11 cellular contexts compared by ENCODE assay signal in the genomic region with DNA sequence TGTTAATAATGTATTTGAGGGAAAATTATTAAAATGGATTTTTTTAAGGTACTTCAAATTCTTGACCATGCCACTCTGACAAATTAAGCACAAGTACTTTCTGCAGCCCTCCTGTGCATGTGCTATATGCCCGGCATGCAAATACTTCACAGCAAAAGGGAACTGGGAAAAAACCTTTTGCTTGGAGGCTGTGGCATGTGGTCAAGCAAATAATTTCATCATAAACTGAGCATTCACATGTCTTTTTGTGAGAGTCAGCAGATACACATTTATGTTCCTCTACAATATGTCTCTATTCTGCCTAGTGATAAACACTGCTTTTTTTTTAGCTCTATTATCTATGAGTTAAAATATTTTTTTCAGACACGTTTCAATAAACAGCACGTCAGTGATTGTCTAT. TPM values are rescaled to one million over a fixed set of nuclear protein-coding genes. Genes with fewer than 3 reads are reported as not detected.
DNase-seq lines count a peak whose midpoint lies in the region; ATAC-seq and TF ChIP-seq lines count a peak whose summit lies in the region.
"Had no signal": no experiment of that assay in that cellular context is flagged by ENCODE, and none has a peak within 500 bp of the region (broad histone marks: within the 10 kb centered on the region; RNA-seq: fewer than 3 reads in every experiment).

No MANE protein-coding gene starts in this region.

- H3K4me3 ChIP-seq in left ventricle myocardium inferior, result no peak overlapping the region
- H3K4me3 ChIP-seq in choroid plexus epithelial cell (ENCODE audit: low read depth, low read length), result no peak overlapping the region
- no peak overlapping the region for H3K4me3 ChIP-seq in transverse colon
- no peak overlapping the region for H3K4me3 ChIP-seq in SK-N-SH (ENCODE audit: low read depth in 2 of 2, low read length in 1 of 2)
- H3K4me3 ChIP-seq: breast epithelium had no signal

- no peak for TF ChIP-seq RAD21 in SK-N-SH (IDR thresholded peaks at IDR 0.05; ENCODE audit: low read length)

- H3K36me3 ChIP-seq in left ventricle myocardium inferior (no peaks in the 10 kb centered on the region), transverse colon (no peaks in the 10 kb centered on the region), SK-N-SH (replicated peaks in 1 of 2; ENCODE audit: control insufficient read depth in 1 of 2, insufficient read depth in 2 of 2, low read length in 1 of 2) (no peaks in the 10 kb centered on the region)
- H3K36me3 ChIP-seq: breast epithelium had no signal

- ATAC-seq in Right ventricle myocardium superior (ENCODE audit: poor library complexity), result peak; percentile 59

- no peak overlapping the region for H3K9ac ChIP-seq in SK-N-SH

- H3K79me2 ChIP-seq in SK-N-SH (ENCODE audit: insufficient read depth), result no peaks in the 10 kb centered on the region

- H3K9me3 ChIP-seq in left ventricle myocardium inferior (replicated peaks) (peaks cover 30% of the 10 kb centered on the region), transverse colon (no peaks in the 10 kb centered on the region), SK-N-SH (0 out of 2 replicates have a peak, but pooled peaks cover 6% of the 10 kb centered on the region)

- CTCF ChIA-PET in SK-N-SH (lab: Yijun Ruan, JAX), result interaction anchor here (0.7 kb wide), 2 partner anchors 15 to 96 kb away, joined by 3 read pairs; no protein-coding TSS in a partner anchor

- H3K27me3 ChIP-seq in left ventricle myocardium inferior (ENCODE audit: low read depth) (no peaks in the 10 kb centered on the region), transverse colon (no peaks in the 10 kb centered on the region), SK-N-SH (ENCODE audit: insufficient read depth) (no peaks in the 10 kb centered on the region)
- H3K27me3 ChIP-seq: breast epithelium had no signal

- TF ChIP-seq EP300 in transverse colon (IDR thresholded peaks at IDR 0.05; ENCODE audit: low read depth) (no peak), SK-N-SH (IDR thresholded peaks at IDR 0.05; ENCODE audit: borderline replicate concordance in 1 of 2, low read depth in 1 of 2, low read length in 1 of 2) (no peak)

- no peak for TF ChIP-seq POLR2A in transverse colon (IDR thresholded peaks at IDR 0.05)

- TF ChIP-seq CTCF in left ventricle myocardium inferior (IDR thresholded peaks at IDR 0.05; ENCODE audit: borderline replicate concordance), result no peak
- no peak for TF ChIP-seq CTCF in choroid plexus epithelial cell (conservative IDR thresholded peaks at IDR 0.05; ENCODE audit: low read depth, low read length)
- no peak for TF ChIP-seq CTCF in transverse colon (IDR thresholded peaks at IDR 0.05)
- TF ChIP-seq CTCF in SK-N-SH (IDR thresholded peaks at IDR 0.05), result no peak

- H3K27ac ChIP-seq in left ventricle myocardium inferior (replicated peaks), result no peak overlapping the region
- H3K27ac ChIP-seq in transverse colon, result peak overlapping the region in 3 of 4 donors; percentile 36 to 40 (median 37)
- no peak overlapping the region for H3K27ac ChIP-seq in SK-N-SH (ENCODE audit: low read depth in 2 of 2, low read length in 1 of 2)
- H3K27ac ChIP-seq: breast epithelium had no signal

- POLR2A ChIA-PET in SK-N-SH (lab: Yijun Ruan, JAX), result no interaction called here

- in situ Hi-C loops in transverse colon (cut with MboI; ENCODE audit: low pct_ligation_motif_present in 1 of 4, low pct_unique_long_range_greater_than_20kb in 1 of 4, low sequenced_read_pairs in 3 of 4), result no loop called here

- no peaks in the 10 kb centered on the region for H3K4me1 ChIP-seq in left ventricle myocardium inferior
- peaks cover 0 to 6% (median 0%) of the 10 kb centered on the region in 4 donors for H3K4me1 ChIP-seq in transverse colon
- no peaks in the 10 kb centered on the region; a peak in 1 of 4 replicates for H3K4me1 ChIP-seq in SK-N-SH (ENCODE audit: control insufficient read depth in 1 of 2, insufficient read depth in 2 of 2, low read depth in 1 of 2, low read length in 1 of 2)
- H3K4me1 ChIP-seq: breast epithelium had no signal

- H4K20me1 ChIP-seq in SK-N-SH (ENCODE audit: insufficient read depth), result no peaks in the 10 kb centered on the region

- H2AFZ ChIP-seq in SK-N-SH (ENCODE audit: low read depth), result no peak overlapping the region

- no peak for DNase-seq in Right ventricle myocardium superior
- no peak for DNase-seq in left ventricle myocardium inferior
- peak; percentile 36 to 39 for DNase-seq in Kasumi-1 (lab: John Stamatoyannopoulos, UW)
- DNase-seq in choroid plexus epithelial cell (ENCODE audit: low read depth), result peak; percentile 77
- no peak for DNase-seq in transverse colon
- no peak for DNase-seq in NCI-H128 (lab: John Stamatoyannopoulos, UW; ENCODE audit: unreplicated experiment)
- DNase-seq in HK-2 (ENCODE audit: unreplicated experiment), result no peak
- no peak for DNase-seq in SK-N-SH
- DNase-seq: activated B cell treated with CpG ODN at 0.5 μM for 24 hours, NCI-H2107 had no signal

- whole genome bisulfite sequencing in transverse colon (ENCODE audit: low coverage in 1 of 2), 2 donors, result 42 to 43% methylated on average over 3 of the region's 3 CpGs
- WGBS in SK-N-SH (ENCODE audit: low lambda C conversion rate), result 95% methylated on average over 3 of the region's 3 CpGs

- H3K9me2 ChIP-seq in SK-N-SH, result no peaks in the 10 kb centered on the region

- intact Hi-C loops in Right ventricle myocardium superior (cut with DNase I) (no loop called here), left ventricle myocardium inferior (cut with micrococcal nuclease) (no loop called here), transverse colon (cut with DNase I; ENCODE audit: low total_unique reads) (no loop called here)

- no peak overlapping the region for H3K4me2 ChIP-seq in SK-N-SH

- no peaks in the 10 kb centered on the region for H3F3A ChIP-seq in SK-N-SH (replicated peaks; ENCODE audit: insufficient read depth)

TF ChIP-seq in SK-N-SH, 30 proteins besides CTCF, POLR2A, EP300 and RAD21:
- TF ChIP-seq GABPA (IDR thresholded peaks at IDR 0.05; ENCODE audit: low read depth), result no peak

RNA-seq across cellular contexts. Expression of gene SEMA3A, which starts 53.7 kb away (rescaled TPM):
- total RNA-seq in Right ventricle myocardium superior (2.2 TPM), left ventricle myocardium inferior (1.9 TPM), transverse colon (1 to 10 TPM in 3 of 4 donors, under 1 TPM in 1; 1.00 to 8.3 (median 4.7) TPM)
- 15.9 and 16.5 TPM in 2 replicates for polyA plus RNA-seq in SK-N-SH (2012; rRNA removed)
- 19.7 and 22.3 TPM in 2 replicates for polyA plus RNA-seq in SK-N-SH (2012; cell fraction: cytosol; rRNA removed)
- polyA plus RNA-seq in SK-N-SH (2012; cell fraction: nucleus; rRNA removed), result 9.0 and 20.4 TPM in 2 replicates
- total RNA-seq: activated B cell treated with CpG ODN at 0.5 μM for 24 hours had no signal

Comparison
In these comparisons a context has a peak if more than half of its experiments do, and no peak if none do; other contexts are left out.
1. DNase-seq: peak in Kasumi-1 (2 of 2) and choroid plexus epithelial cell (single experiment); none in Right ventricle myocardium superior (single experiment), left ventricle myocardium inferior (single experiment), transverse colon (single experiment), NCI-H128 (single experiment), HK-2 (single experiment) and SK-N-SH (single experiment).
2. H3K27ac ChIP-seq: peak in transverse colon (3 of 4); none in left ventricle myocardium inferior (single experiment) and SK-N-SH (0 of 2).